In genomic region chr20:53216478-53216855, GRCh38 we compare ENCODE assay signal across 1 cellular context.
TF ChIP-seq lines count a peak whose summit lies in the region.

No MANE protein-coding gene starts in this region.

TF ChIP-seq in WTC11, 78 proteins besides CTCF, POLR2A, EP300 and RAD21 (continued from another document):
- TF ChIP-seq ARID4B (CRISPR knock-in tag; IDR thresholded peaks at IDR 0.05; ENCODE audit: borderline replicate concordance) (no peak), EMX1 (CRISPR knock-in tag; IDR thresholded peaks at IDR 0.05) (no peak), IRF1 (CRISPR knock-in tag; IDR thresholded peaks at IDR 0.05) (no peak), ZNF263 (CRISPR knock-in tag; IDR thresholded peaks at IDR 0.05; ENCODE audit: low read depth) (no peak), ZNF396 (CRISPR knock-in tag; IDR thresholded peaks at IDR 0.05; ENCODE audit: borderline replicate concordance) (no peak), ETV6 (CRISPR knock-in tag; IDR thresholded peaks at IDR 0.05) (no peak), ELF4 (CRISPR knock-in tag; IDR thresholded peaks at IDR 0.05; ENCODE audit: low read depth) (no peak), ZBTB43 (CRISPR knock-in tag; IDR thresholded peaks at IDR 0.05) (no peak), ZNF232 (CRISPR knock-in tag; IDR thresholded peaks at IDR 0.05) (no peak), ERG (CRISPR knock-in tag; IDR thresholded peaks at IDR 0.05) (no peak), ESRRA (CRISPR knock-in tag; IDR thresholded peaks at IDR 0.05; ENCODE audit: borderline replicate concordance) (no peak), CREM (CRISPR knock-in tag; IDR thresholded peaks at IDR 0.05) (no peak), ZNF219 (CRISPR knock-in tag; IDR thresholded peaks at IDR 0.05; ENCODE audit: borderline replicate concordance) (no peak), MXD4 (CRISPR knock-in tag; IDR thresholded peaks at IDR 0.05; ENCODE audit: borderline replicate concordance) (no peak), ZNF532 (CRISPR knock-in tag; IDR thresholded peaks at IDR 0.05; ENCODE audit: borderline replicate concordance) (no peak)
